ENCODE assay signal across 4 cellular contexts in genomic region chr16:69296771-69297170, GRCh38. TPM values are rescaled to one million over a fixed set of nuclear protein-coding genes. Genes with fewer than 3 reads are reported as not detected.
"Had no signal": no experiment of that assay in that cellular context is flagged by ENCODE, and none has a peak within 500 bp of the region (broad histone marks: within the 10 kb centered on the region; RNA-seq: fewer than 3 reads in every experiment).

No MANE protein-coding gene starts in this region.

RNA-seq across cellular contexts. Expression of gene TMED6, which starts 54.8 kb away (rescaled TPM):
- total RNA-seq: temporal lobe, tibial nerve, urinary bladder, vagina had no signal
